ENCODE assay signal across 8 cellular contexts in the genomic region with DNA sequence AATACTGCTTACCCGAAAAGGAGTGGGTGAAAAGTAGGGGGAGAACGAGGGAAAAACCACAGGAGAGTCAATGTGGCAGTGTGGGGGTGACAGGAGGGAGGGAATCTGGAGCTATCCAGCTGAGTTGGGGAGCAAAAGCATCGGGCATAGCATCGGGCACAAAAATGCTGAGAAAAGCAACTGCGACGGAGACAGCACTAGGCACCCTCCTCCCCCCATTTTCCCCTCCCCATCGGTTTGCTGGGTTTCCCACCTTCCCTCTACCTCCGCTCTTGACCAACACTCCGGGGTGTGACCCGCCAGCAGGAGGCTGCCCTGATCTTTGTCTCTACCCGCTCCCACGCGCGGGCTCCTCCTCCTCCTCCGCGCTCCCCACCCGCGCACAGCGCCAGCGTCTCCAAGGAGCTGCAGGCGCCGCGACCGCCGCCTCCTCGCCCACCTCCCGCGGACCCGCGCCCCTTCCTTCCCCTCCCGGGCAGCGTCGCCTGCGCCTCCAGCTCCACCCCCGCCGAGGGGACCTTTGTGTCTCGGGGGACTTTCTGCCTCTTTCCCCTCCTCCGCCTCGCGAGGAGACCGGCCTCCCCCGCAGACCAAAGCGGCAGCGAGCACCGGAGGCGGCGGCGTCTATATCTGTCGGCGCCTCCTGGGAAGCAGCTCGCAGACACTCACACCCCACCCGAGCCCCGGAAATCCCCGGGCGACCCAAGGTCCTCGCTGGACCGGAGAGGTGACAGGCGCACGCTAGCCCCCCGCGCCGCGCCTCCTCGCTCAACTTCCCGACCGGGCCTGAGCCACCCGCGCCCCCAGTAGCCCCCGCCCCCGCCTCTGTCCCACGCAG. TPM values are rescaled to one million over a fixed set of nuclear protein-coding genes. Genes with fewer than 3 reads are reported as not detected.
DNase-seq lines count a peak whose midpoint lies in the region; ATAC-seq and TF ChIP-seq lines count a peak whose summit lies in the region.

No MANE protein-coding gene starts in this region.

- no peaks in the 10 kb centered on the region for H3K27me3 Mint-ChIP-seq in activated naive CD8-positive, alpha-beta T cell treated with anti-CD3 and anti-CD28 coated beads for 36 hours

- peaks cover 13% of the 10 kb centered on the region for H3K79me1 ChIP-seq in trophoblast cell (ENCODE audit: low read length)

- in situ Hi-C loops in Caki2 (cut with HindIII; ENCODE audit: low pct_unique_long_range_greater_than_20kb, low sequenced_read_pairs): no loop called here

- H3K36me3 Mint-ChIP-seq in activated naive CD8-positive, alpha-beta T cell treated with anti-CD3 and anti-CD28 coated beads for 36 hours: no peaks in the 10 kb centered on the region

- H4K91ac ChIP-seq in trophoblast cell (ENCODE audit: low read depth, low read length): peak overlapping the region; percentile 95

- H3K79me2 ChIP-seq in trophoblast cell (ENCODE audit: control insufficient read depth, insufficient read depth, low read length, poor library complexity): peaks cover 11% of the 10 kb centered on the region

- H3K27ac ChIP-seq in SK-N-MC (peak overlapping the region; percentile 92), trophoblast cell (ENCODE audit: low read depth, low read length) (peak overlapping the region; percentile 98), upper lobe of right lung (peak overlapping the region; percentile 99)

- peak overlapping the region; percentile 82 for H3K9ac ChIP-seq in SK-N-MC (ENCODE audit: insufficient read length)
- peak overlapping the region; percentile 91 for H3K9ac ChIP-seq in trophoblast cell (ENCODE audit: low read length)

- ATAC-seq in GM19438 (IDR thresholded peaks at IDR 0.05; ENCODE audit: low read depth, unreplicated experiment) (peak; percentile 32), Right ventricle myocardium superior (ENCODE audit: poor library complexity) (peak; percentile 71), upper lobe of right lung (peak; percentile 76)

- H2BK120ac ChIP-seq in trophoblast cell (ENCODE audit: insufficient read depth, low read length, poor library complexity): peak overlapping the region; percentile 67

- no peaks in the 10 kb centered on the region for H3K36me3 ChIP-seq in SK-N-MC (ENCODE audit: insufficient read depth, low read length)
- H3K36me3 ChIP-seq in trophoblast cell (ENCODE audit: control insufficient read depth in 1 of 2, insufficient read depth in 2 of 2, low read length in 2 of 2): no peaks in the 10 kb centered on the region
- no peaks in the 10 kb centered on the region for H3K36me3 ChIP-seq in upper lobe of right lung

- peak overlapping the region; percentile 35 for H4K12ac ChIP-seq in trophoblast cell (ENCODE audit: low read depth, low read length)

- H3K4me1 Mint-ChIP-seq in activated naive CD8-positive, alpha-beta T cell treated with anti-CD3 and anti-CD28 coated beads for 36 hours: peaks cover 48% of the 10 kb centered on the region

- peak overlapping the region; percentile 85 for H3K4ac ChIP-seq in trophoblast cell (ENCODE audit: low read depth, low read length)

- H4K8ac ChIP-seq in trophoblast cell (ENCODE audit: low read depth, low read length): peak overlapping the region; percentile 99

- peak overlapping the region; percentile 94 for H3K14ac ChIP-seq in trophoblast cell (ENCODE audit: low read length)

- no peak overlapping the region for H2BK12ac ChIP-seq in trophoblast cell (ENCODE audit: low read length)

- no CpG with 5 or more reads among the region's 71 CpGs for WGBS in trophoblast cell (ENCODE audit: extremely low coverage, insufficient coverage, insufficient read length)

- H3K4me2 ChIP-seq in trophoblast cell (ENCODE audit: low read length): peak overlapping the region; percentile 88

- H3K27me3 ChIP-seq in trophoblast cell (ENCODE audit: insufficient read depth, low read length) (no peaks in the 10 kb centered on the region), upper lobe of right lung (no peaks in the 10 kb centered on the region)

- H3K4me3 ChIP-seq in SK-N-MC (peak overlapping the region; percentile 84), trophoblast cell (ENCODE audit: low read depth, low read length) (peak overlapping the region; percentile 91), upper lobe of right lung (peak overlapping the region; percentile 93)

- peak overlapping the region; percentile 87 for H3K27ac Mint-ChIP-seq in activated naive CD8-positive, alpha-beta T cell treated with anti-CD3 and anti-CD28 coated beads for 36 hours

- no peak overlapping the region for H3K23ac ChIP-seq in trophoblast cell (ENCODE audit: low read length)

- H3K9me3 ChIP-seq in SK-N-MC (ENCODE audit: low read depth, low read length) (no peaks in the 10 kb centered on the region), trophoblast cell (ENCODE audit: insufficient read depth, low read depth, low read length) (peaks cover 1% of the 10 kb centered on the region), upper lobe of right lung (no peaks in the 10 kb centered on the region)

- intact Hi-C loops in Right ventricle myocardium superior (cut with DNase I) (no loop called here), upper lobe of right lung (cut with DNase I) (no loop called here)

- no peaks in the 10 kb centered on the region for H3K4me1 ChIP-seq in trophoblast cell (ENCODE audit: control insufficient read depth in 1 of 2, insufficient read depth in 2 of 2, low read length in 2 of 2)
- peaks cover 18% of the 10 kb centered on the region for H3K4me1 ChIP-seq in upper lobe of right lung

- H2AK5ac ChIP-seq in trophoblast cell (ENCODE audit: low read length): no peak overlapping the region

- DNase-seq in Caki2 (ENCODE audit: low read depth): peak; percentile 58
- peak; percentile 64 for DNase-seq in HK-2 (ENCODE audit: unreplicated experiment)
- DNase-seq in SK-N-MC (ENCODE audit: low read depth, low spot score): no peak
- peak; percentile 80 for DNase-seq in activated naive CD8-positive, alpha-beta T cell treated with anti-CD3 and anti-CD28 coated beads for 36 hours
- peak; percentile 86 for DNase-seq in Right ventricle myocardium superior
- peak; percentile 54 to 63 for DNase-seq in trophoblast cell
- peak; percentile 89 for DNase-seq in upper lobe of right lung

- H2BK5ac ChIP-seq in trophoblast cell (ENCODE audit: low read depth, low read length, poor library complexity): peak overlapping the region; percentile 98

- H3K4me3 Mint-ChIP-seq in activated naive CD8-positive, alpha-beta T cell treated with anti-CD3 and anti-CD28 coated beads for 36 hours: peak overlapping the region; percentile 95

- H3K9me3 Mint-ChIP-seq in activated naive CD8-positive, alpha-beta T cell treated with anti-CD3 and anti-CD28 coated beads for 36 hours: no peaks in the 10 kb centered on the region

- peak overlapping the region; percentile 96 for H2AFZ ChIP-seq in trophoblast cell (ENCODE audit: insufficient read depth, low read length, poor library complexity)

- TF ChIP-seq CTCF in upper lobe of right lung (IDR thresholded peaks at IDR 0.05): peak; percentile 25

- peak overlapping the region; percentile 94 for H3K18ac ChIP-seq in trophoblast cell (ENCODE audit: low read length)

RNA-seq across cellular contexts. Expression of a gene that starts 0.9 kb away (rescaled TPM):
- 25.8 and 28.5 TPM in 2 replicates for total RNA-seq in Caki2 (2014; rRNA removed; shearing (Covaris generic); ENCODE audit: low replicate concordance)
- total RNA-seq in activated naive CD8-positive, alpha-beta T cell treated with anti-CD3 and anti-CD28 coated beads for 36 hours: 10 to 100 TPM; 30.1 to 31.7 TPM
- total RNA-seq in Right ventricle myocardium superior (15.6 TPM), upper lobe of right lung (47.1 TPM)
- 13.4 and 13.5 TPM in 2 replicates for polyA plus RNA-seq in trophoblast cell (2013)
